8 cellular contexts compared by ENCODE assay signal in genomic region chr14:20469242-20469889, GRCh38. TPM values are rescaled to one million over a fixed set of nuclear protein-coding genes. Genes with fewer than 3 reads are reported as not detected.
A peak's percentile ranks its signal among the peaks of the same experiment; 100 is the strongest.
DNase-seq lines count a peak whose midpoint lies in the region; ATAC-seq, FAIRE-seq and TF ChIP-seq lines count a peak whose summit lies in the region.

PNP (plus strand) TSS chr14:20469406; CDS start chr14:20469525, 119 bp downstream.

- H3K79me2 ChIP-seq in OCI-LY3 (ENCODE audit: low read length) (peaks cover 47% of the 10 kb centered on the region), endothelial cell of umbilical vein (ENCODE audit: control insufficient read depth, insufficient read depth, low read length) (peaks cover 50% of the 10 kb centered on the region)

- H3K4me3 ChIP-seq in OCI-LY3 (ENCODE audit: low read length) = peak within 1 kb of the TSS; percentile 92
- peak within 1 kb of the TSS; percentile 60 to 94 (median 77) for H3K4me3 ChIP-seq in endothelial cell of umbilical vein (replicated peaks in 1 of 3; ENCODE audit: insufficient read depth in 1 of 3, low read depth in 1 of 3, low read length in 3 of 3)

- BruUV-seq in endothelial cell of umbilical vein (replicated peaks; lab: Mats Ljungman, UMichigan) = TSS peak; percentile 88

- H4K20me1 ChIP-seq in OCI-LY3 (ENCODE audit: insufficient read depth, low read length) (peaks cover 18% of the 10 kb centered on the region; the same call in 1 of the 2 replicates), endothelial cell of umbilical vein (replicated peaks; ENCODE audit: control insufficient read depth, extremely low read depth, insufficient read depth, low read length) (no peaks in the 10 kb centered on the region)

- dilution Hi-C loops in endothelial cell of umbilical vein (cut with MboI; ENCODE audit: extremely low pct_ligation_motif_present, low sequenced_read_pairs) = no loop called here

- H3K36me3 ChIP-seq in OCI-LY3 (replicated peaks; ENCODE audit: low read depth, low read length) (peaks cover 32% of the 10 kb centered on the region), endothelial cell of umbilical vein (ENCODE audit: control insufficient read depth in 2 of 2, extremely low read depth in 1 of 2, insufficient read depth in 2 of 2, low read length in 2 of 2) (peaks cover 8 to 9% of the 10 kb centered on the region in 2 experiments)

- intact Hi-C loops in endothelial cell of umbilical vein (cut with micrococcal nuclease) = loop anchor here (1.0 kb wide), 5 partner anchors 8 to 137 kb away; partner anchors contain the start of genes APEX1, PIP4P1 and TEP1

- CTCF ChIA-PET in endothelial cell of umbilical vein (lab: Charles Lee) = interaction anchor here (1.4 to 2.7 kb wide), 4 partner anchors 13 to 137 kb away, joined by 4 to 16 read pairs (median 4); no protein-coding TSS in a partner anchor

- peak within 1 kb of the TSS; percentile 77 for H3K27ac ChIP-seq in OCI-LY3 (ENCODE audit: low read length)
- H3K27ac ChIP-seq in endothelial cell of umbilical vein (ENCODE audit: insufficient read depth, low read depth, low read length) = peak within 1 kb of the TSS; percentile 76

- peak; percentile 98 for FAIRE-seq in endothelial cell of umbilical vein (lab: Jason Lieb, UNC)

- DNase-seq in DMS 273 treated with DMSO at 0.1 percent for 48 hours (lab: John Stamatoyannopoulos, UW) (peak; percentile 86), HuH-7.5 (ENCODE audit: low spot score) (peak; percentile 85), endothelial cell of umbilical vein (ENCODE audit: low read depth, low spot score) (peak; percentile 89), middle frontal gyrus (ENCODE audit: extremely low spot score, low spot score) (peak; percentile 66)
- DNase-seq in activated CD8-positive, alpha-beta memory T cell treated with anti-CD3 and anti-CD28 coated beads, Interleukin-2, amount 50 U/mL, for 48 hours = peak; percentile 94
- DNase-seq in stimulated activated CD8-positive, alpha-beta memory T cell treated with anti-CD3 and anti-CD28 coated beads, Interleukin-2, amount 100 ng/mL, for 48 hours (ENCODE audit: low read depth in 2 of 2) = peak; percentile 80 to 83

- TF ChIP-seq CTCF in OCI-LY3 (IDR thresholded peaks at IDR 0.05; ENCODE audit: low read depth, low read length) (no peak), endothelial cell of umbilical vein (IDR thresholded peaks at IDR 0.05; ENCODE audit: extremely low read depth in 1 of 2, insufficient read depth in 1 of 2, low read depth in 1 of 2, low read length in 2 of 2) (no peak)

- H3K9me3 ChIP-seq in OCI-LY3 (ENCODE audit: insufficient read depth, low read length) = no peaks in the 10 kb centered on the region
- H3K9me3 ChIP-seq in endothelial cell of umbilical vein (replicated peaks; ENCODE audit: control insufficient read depth, insufficient read depth, low read length) = no peaks in the 10 kb centered on the region

- H2AFZ ChIP-seq in OCI-LY3 (ENCODE audit: low read depth, low read length) = peak within 1 kb of the TSS; percentile 67
- H2AFZ ChIP-seq in endothelial cell of umbilical vein (ENCODE audit: low read depth, low read length) = peak within 1 kb of the TSS; percentile 61

- POLR2A ChIA-PET in endothelial cell of umbilical vein (lab: Charles Lee) = interaction anchor here (0.7 to 4.2 kb wide), 13 partner anchors 8 to 215 kb away, joined by 3 to 32 read pairs (median 6); partner anchors contain the start of genes APEX1, CCNB1IP1, OSGEP and PARP2

- peak; percentile 99 for TF ChIP-seq POLR2A in endothelial cell of umbilical vein (IDR thresholded peaks at IDR 0.05; ENCODE audit: low read depth, low read length)

- H3K9ac ChIP-seq in OCI-LY3 (ENCODE audit: low read length) (peak within 1 kb of the TSS; percentile 98), endothelial cell of umbilical vein (replicated peaks; ENCODE audit: extremely low read depth, insufficient read depth, low read length) (peak within 1 kb of the TSS; percentile 83)

- H3K4me2 ChIP-seq in OCI-LY3 (ENCODE audit: low read length) (peak within 1 kb of the TSS; percentile 95), endothelial cell of umbilical vein (ENCODE audit: insufficient read depth, low read length) (peak within 1 kb of the TSS; percentile 94)

- H3K4me1 ChIP-seq in OCI-LY3 (ENCODE audit: low read length) (peaks cover 22% of the 10 kb centered on the region), endothelial cell of umbilical vein (ENCODE audit: control insufficient read depth, extremely low read depth, insufficient read depth, low read length) (peaks cover 24% of the 10 kb centered on the region)

- no peaks in the 10 kb centered on the region for H3K9me1 ChIP-seq in endothelial cell of umbilical vein (replicated peaks; ENCODE audit: control insufficient read depth, extremely low read depth, insufficient read depth, low read length)

- H3K27me3 ChIP-seq in OCI-LY3 (ENCODE audit: low read depth, low read length) = no peaks in the 10 kb centered on the region
- H3K27me3 ChIP-seq in endothelial cell of umbilical vein (ENCODE audit: control insufficient read depth in 2 of 2, insufficient read depth in 2 of 2, low read length in 2 of 2) = peaks cover 2 to 6% of the 10 kb centered on the region in 2 experiments

- peak; percentile 92 for ATAC-seq in GM21528 (IDR thresholded peaks at IDR 0.05; ENCODE audit: low FRiP score, unreplicated experiment)

TF ChIP-seq in endothelial cell of umbilical vein, 7 proteins besides CTCF, POLR2A, EP300 and RAD21:
- no peak for TF ChIP-seq GATA2 (IDR thresholded peaks at IDR 0.05; ENCODE audit: insufficient read depth, insufficient read length, low read depth, low read length)
- no peak for TF ChIP-seq EZH2 (IDR thresholded peaks at IDR 0.05; ENCODE audit: borderline replicate concordance, low read depth, low read length, severe bottlenecking)
- TF ChIP-seq FOS (IDR thresholded peaks at IDR 0.05; ENCODE audit: borderline replicate concordance, insufficient read depth, low read length) = no peak
- peak; percentile 100 for TF ChIP-seq POLR2AphosphoS5 (IDR thresholded peaks at IDR 0.05; ENCODE audit: insufficient read depth, low read depth, low read length)
- TF ChIP-seq MAX (IDR thresholded peaks at IDR 0.05; ENCODE audit: insufficient read depth, insufficient read length) = no peak

RNA-seq across cellular contexts. Expression of gene PNP, which starts in this region (rescaled TPM):
- 189 and 271 TPM in 2 replicates for total RNA-seq in endothelial cell of umbilical vein
- polyA plus RNA-seq in endothelial cell of umbilical vein = 232 and 245 TPM in 2 replicates
- polyA plus RNA-seq in endothelial cell of umbilical vein (2011; cell fraction: cytosol; rRNA removed) = 243 and 281 TPM in 2 replicates
- 247 and 283 TPM in 2 replicates for polyA plus RNA-seq in endothelial cell of umbilical vein (2011; cell fraction: nucleus; rRNA removed)
- 185 and 262 TPM in 2 replicates for polyA plus RNA-seq in endothelial cell of umbilical vein (2012)
- 189 and 212 TPM in 2 replicates for polyA minus RNA-seq in endothelial cell of umbilical vein
- 97.0 TPM for polyA minus RNA-seq in endothelial cell of umbilical vein (2011; cell fraction: cytosol; rRNA and poly(A)+ RNA removed)
- 95.2 and 95.7 TPM in 2 replicates for polyA minus RNA-seq in endothelial cell of umbilical vein (2011; cell fraction: nucleus; rRNA and poly(A)+ RNA removed)

Comparison
In these comparisons a context has a peak if more than half of its experiments do, and no peak if none do; other contexts are left out.
1. Peak in every context shown above with its lines: DNase-seq, ATAC-seq, H3K4me3 ChIP-seq and H3K27ac ChIP-seq.